In the genomic region with DNA sequence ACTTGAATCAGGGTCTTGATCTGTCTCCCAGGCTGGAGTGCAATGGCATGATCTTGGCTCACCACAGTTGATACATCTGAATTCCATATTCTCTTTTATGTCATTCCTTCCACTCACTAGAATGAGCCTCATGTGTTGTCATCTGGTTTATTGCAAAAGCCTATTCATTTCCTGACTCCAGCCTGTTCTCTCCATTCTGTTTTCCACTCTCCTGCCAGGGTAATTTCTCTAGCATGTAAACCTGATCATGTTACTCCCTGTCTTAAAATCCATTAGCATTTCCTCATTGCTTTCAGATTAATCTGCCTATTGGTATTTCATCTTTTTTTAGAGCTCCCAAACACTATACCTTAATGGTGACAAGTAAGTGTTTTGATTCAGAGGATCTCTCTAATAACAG, we compare ENCODE assay signal across 2 cellular contexts.
TF ChIP-seq lines count a peak whose summit lies in the region.

No MANE protein-coding gene starts in this region.

TF ChIP-seq in A549, 52 proteins besides CTCF, POLR2A, EP300 and RAD21 (continued from another document):
- TF ChIP-seq HES2 (IDR thresholded peaks at IDR 0.05): no peak
- TF ChIP-seq, protein P1, sequence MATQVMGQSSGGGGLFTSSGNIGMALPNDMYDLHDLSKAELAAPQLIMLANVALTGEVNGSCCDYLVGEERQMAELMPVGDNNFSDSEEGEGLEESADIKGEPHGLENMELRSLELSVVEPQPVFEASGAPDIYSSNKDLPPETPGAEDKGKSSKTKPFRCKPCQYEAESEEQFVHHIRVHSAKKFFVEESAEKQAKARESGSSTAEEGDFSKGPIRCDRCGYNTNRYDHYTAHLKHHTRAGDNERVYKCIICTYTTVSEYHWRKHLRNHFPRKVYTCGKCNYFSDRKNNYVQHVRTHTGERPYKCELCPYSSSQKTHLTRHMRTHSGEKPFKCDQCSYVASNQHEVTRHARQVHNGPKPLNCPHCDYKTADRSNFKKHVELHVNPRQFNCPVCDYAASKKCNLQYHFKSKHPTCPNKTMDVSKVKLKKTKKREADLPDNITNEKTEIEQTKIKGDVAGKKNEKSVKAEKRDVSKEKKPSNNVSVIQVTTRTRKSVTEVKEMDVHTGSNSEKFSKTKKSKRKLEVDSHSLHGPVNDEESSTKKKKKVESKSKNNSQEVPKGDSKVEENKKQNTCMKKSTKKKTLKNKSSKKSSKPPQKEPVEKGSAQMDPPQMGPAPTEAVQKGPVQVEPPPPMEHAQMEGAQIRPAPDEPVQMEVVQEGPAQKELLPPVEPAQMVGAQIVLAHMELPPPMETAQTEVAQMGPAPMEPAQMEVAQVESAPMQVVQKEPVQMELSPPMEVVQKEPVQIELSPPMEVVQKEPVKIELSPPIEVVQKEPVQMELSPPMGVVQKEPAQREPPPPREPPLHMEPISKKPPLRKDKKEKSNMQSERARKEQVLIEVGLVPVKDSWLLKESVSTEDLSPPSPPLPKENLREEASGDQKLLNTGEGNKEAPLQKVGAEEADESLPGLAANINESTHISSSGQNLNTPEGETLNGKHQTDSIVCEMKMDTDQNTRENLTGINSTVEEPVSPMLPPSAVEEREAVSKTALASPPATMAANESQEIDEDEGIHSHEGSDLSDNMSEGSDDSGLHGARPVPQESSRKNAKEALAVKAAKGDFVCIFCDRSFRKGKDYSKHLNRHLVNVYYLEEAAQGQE (IDR thresholded peaks at IDR 0.05): no peak
- no peak for TF ChIP-seq HOXB13 (CRISPR knock-in tag; IDR thresholded peaks at IDR 0.05; ENCODE audit: low read depth)
- TF ChIP-seq E2F6 (IDR thresholded peaks at IDR 0.05; ENCODE audit: borderline replicate concordance, low read depth): no peak
- TF ChIP-seq ZFP36 (IDR thresholded peaks at IDR 0.05; ENCODE audit: borderline replicate concordance, partially characterized antibody): no peak
- no peak for TF ChIP-seq HOXA7 (CRISPR knock-in tag; IDR thresholded peaks at IDR 0.05)
- no peak for TF ChIP-seq CEBPB (IDR thresholded peaks at IDR 0.05)
- no peak for TF ChIP-seq PHF8 (IDR thresholded peaks at IDR 0.05; ENCODE audit: borderline replicate concordance, low read depth)
TF ChIP-seq in A549: peak in this region for 0.

TF ChIP-seq in SK-N-SH treated with all-trans-retinoic acid at 6 μM for 48 hours, 23 proteins besides CTCF, POLR2A, EP300 and RAD21 (continued from another document):
- TF ChIP-seq, protein P2, sequence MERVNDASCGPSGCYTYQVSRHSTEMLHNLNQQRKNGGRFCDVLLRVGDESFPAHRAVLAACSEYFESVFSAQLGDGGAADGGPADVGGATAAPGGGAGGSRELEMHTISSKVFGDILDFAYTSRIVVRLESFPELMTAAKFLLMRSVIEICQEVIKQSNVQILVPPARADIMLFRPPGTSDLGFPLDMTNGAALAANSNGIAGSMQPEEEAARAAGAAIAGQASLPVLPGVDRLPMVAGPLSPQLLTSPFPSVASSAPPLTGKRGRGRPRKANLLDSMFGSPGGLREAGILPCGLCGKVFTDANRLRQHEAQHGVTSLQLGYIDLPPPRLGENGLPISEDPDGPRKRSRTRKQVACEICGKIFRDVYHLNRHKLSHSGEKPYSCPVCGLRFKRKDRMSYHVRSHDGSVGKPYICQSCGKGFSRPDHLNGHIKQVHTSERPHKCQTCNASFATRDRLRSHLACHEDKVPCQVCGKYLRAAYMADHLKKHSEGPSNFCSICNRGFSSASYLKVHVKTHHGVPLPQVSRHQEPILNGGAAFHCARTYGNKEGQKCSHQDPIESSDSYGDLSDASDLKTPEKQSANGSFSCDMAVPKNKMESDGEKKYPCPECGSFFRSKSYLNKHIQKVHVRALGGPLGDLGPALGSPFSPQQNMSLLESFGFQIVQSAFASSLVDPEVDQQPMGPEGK (CRISPR knock-in tag; IDR thresholded peaks at IDR 0.05; ENCODE audit: borderline replicate concordance): no peak
TF ChIP-seq in SK-N-SH treated with all-trans-retinoic acid at 6 μM for 48 hours: peak in this region for 0.
